8 cellular contexts compared by ENCODE assay signal in the genomic region with DNA sequence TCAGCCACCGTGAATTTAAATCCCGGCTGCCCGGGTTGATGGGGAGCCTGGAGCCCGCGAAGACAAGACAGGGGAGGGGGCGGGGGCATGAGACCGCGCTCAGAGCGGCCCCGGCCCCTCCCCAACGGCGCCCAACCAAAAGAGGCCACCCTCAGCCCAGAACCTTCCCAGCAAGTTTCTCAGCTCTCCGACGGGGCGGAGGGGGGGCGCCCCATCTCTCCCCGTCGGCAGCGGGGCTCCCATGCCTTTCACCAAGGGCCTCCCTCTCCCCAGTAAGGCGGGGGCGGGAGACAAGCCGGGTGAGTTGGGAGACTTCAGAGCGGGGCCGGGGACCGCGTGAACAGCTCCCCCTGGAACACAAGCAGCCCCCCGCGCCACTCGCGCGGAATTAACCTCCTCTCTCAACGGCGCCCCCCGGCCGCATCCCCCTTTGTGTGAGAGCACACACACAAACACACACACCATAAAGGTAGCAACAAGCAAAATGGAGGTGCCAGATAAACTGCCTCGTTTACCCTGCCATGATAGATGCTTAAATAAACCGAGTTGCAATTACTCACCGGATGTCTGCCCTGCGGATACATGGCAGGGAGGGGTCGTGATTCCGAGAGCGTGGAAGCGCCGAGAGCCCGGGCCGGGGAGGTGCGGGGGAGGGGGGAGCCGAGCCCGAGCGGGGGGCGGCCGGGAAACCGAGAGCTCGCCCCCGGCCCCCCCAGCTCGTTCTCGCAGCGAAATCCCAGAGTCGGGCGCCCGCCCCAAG. TPM values are rescaled to one million over a fixed set of nuclear protein-coding genes. Genes with fewer than 3 reads are reported as not detected.
A peak's percentile ranks its signal among the peaks of the same experiment; 100 is the strongest.
DNase-seq lines count a peak whose midpoint lies in the region; ATAC-seq and TF ChIP-seq lines count a peak whose summit lies in the region.

No MANE protein-coding gene starts in this region.

- peak overlapping the region; percentile 91 to 95 for H3K4me3 Mint-ChIP-seq in activated T-cell treated with anti-CD3 and anti-CD28 coated beads, Interleukin-2, amount 50 U/mL, for 72 hours
- peak overlapping the region; percentile 99 for H3K4me3 Mint-ChIP-seq in progenitor cell of endocrine pancreas (ENCODE audit: low read depth)

- DNase-seq in NCI-H2081 (lab: John Stamatoyannopoulos, UW) (peak; percentile 42 to 63), NCI-H2081 treated with DMSO at 0.1 percent for 48 hours (lab: John Stamatoyannopoulos, UW) (no peak), NCI-H748 (lab: John Stamatoyannopoulos, UW; ENCODE audit: unreplicated experiment) (peak; percentile 61), foreskin keratinocyte (peak; percentile 21 to 58), progenitor cell of endocrine pancreas (ENCODE audit: low spot score, unreplicated experiment) (no peak), cerebellar nuclear complex (lab: John Stamatoyannopoulos, UW) (no peak), NCI-H774 (lab: John Stamatoyannopoulos, UW) (no peak)
- DNase-seq in activated T-cell treated with anti-CD3 and anti-CD28 coated beads, Interleukin-2, amount 50 U/mL, for 72 hours, result peak; percentile 59 to 64

- no peaks in the 10 kb centered on the region for H3K9me3 Mint-ChIP-seq in activated T-cell treated with anti-CD3 and anti-CD28 coated beads, Interleukin-2, amount 50 U/mL, for 72 hours
- H3K9me3 Mint-ChIP-seq in progenitor cell of endocrine pancreas (ENCODE audit: low read depth), result no peaks in the 10 kb centered on the region

- TF ChIP-seq CTCF in foreskin keratinocyte (conservative IDR thresholded peaks at IDR 0.05), result no peak
- TF ChIP-seq CTCF in progenitor cell of endocrine pancreas (IDR thresholded peaks at IDR 0.05; ENCODE audit: unreplicated experiment), result peak; percentile 7

- H3K27me3 Mint-ChIP-seq in activated T-cell treated with anti-CD3 and anti-CD28 coated beads, Interleukin-2, amount 50 U/mL, for 72 hours (ENCODE audit: low read depth), result peaks cover 1% of the 10 kb centered on the region
- no peaks in the 10 kb centered on the region for H3K27me3 Mint-ChIP-seq in progenitor cell of endocrine pancreas

- peaks cover 10 to 19% of the 10 kb centered on the region in 2 donors for H3K36me3 Mint-ChIP-seq in activated T-cell treated with anti-CD3 and anti-CD28 coated beads, Interleukin-2, amount 50 U/mL, for 72 hours (ENCODE audit: insufficient read depth in 2 of 2)
- H3K36me3 Mint-ChIP-seq in progenitor cell of endocrine pancreas (ENCODE audit: insufficient read depth), result peaks cover 9% of the 10 kb centered on the region

- peaks cover 7% of the 10 kb centered on the region for H3K27me3 ChIP-seq in foreskin keratinocyte

- peaks cover 22% of the 10 kb centered on the region for H3K4me1 ChIP-seq in foreskin keratinocyte

- H3K4me1 Mint-ChIP-seq in activated T-cell treated with anti-CD3 and anti-CD28 coated beads, Interleukin-2, amount 50 U/mL, for 72 hours (ENCODE audit: low read depth), result peaks cover 67% of the 10 kb centered on the region
- peaks cover 51% of the 10 kb centered on the region for H3K4me1 Mint-ChIP-seq in progenitor cell of endocrine pancreas (ENCODE audit: low read depth)

- H3K27ac Mint-ChIP-seq in activated T-cell treated with anti-CD3 and anti-CD28 coated beads, Interleukin-2, amount 50 U/mL, for 72 hours, result peak overlapping the region; percentile 75
- peak overlapping the region; percentile 97 for H3K27ac Mint-ChIP-seq in progenitor cell of endocrine pancreas

- peak; percentile 1 for ATAC-seq in activated T-cell treated with anti-CD3 and anti-CD28 coated beads, Interleukin-2, amount 50 U/mL, for 72 hours (replicated peaks in 1 of 2)
- ATAC-seq in foreskin keratinocyte, result no peak

- peak overlapping the region; percentile 50 for H3K27ac ChIP-seq in foreskin keratinocyte

RNA-seq across cellular contexts. Expression of gene TLE3, which starts 1.3 kb away (rescaled TPM):
- total RNA-seq in activated T-cell treated with anti-CD3 and anti-CD28 coated beads, Interleukin-2, amount 50 U/mL, for 72 hours, result 100 to 1,000 TPM in 1 of 2 donors, 10 to 100 TPM in 1; 84.6 to 112 TPM
- total RNA-seq in foreskin keratinocyte (24.1 and 28.1 TPM in 2 replicates), progenitor cell of endocrine pancreas (113 and 124 TPM in 2 replicates)
- polyA plus RNA-seq in foreskin keratinocyte, result 11.3 and 14.0 TPM in 2 replicates

Comparison
In these comparisons a context has a peak if more than half of its experiments do, and no peak if none do; other contexts are left out.
1. DNase-seq: peak in NCI-H2081 (2 of 2), NCI-H748 (single experiment), activated T-cell treated with anti-CD3 and anti-CD28 coated beads, Interleukin-2, amount 50 U/mL, for 72 hours (2 of 2) and foreskin keratinocyte (2 of 2); none in NCI-H2081 treated with DMSO at 0.1 percent for 48 hours (single experiment), progenitor cell of endocrine pancreas (single experiment), cerebellar nuclear complex (0 of 2) and NCI-H774 (single experiment).